Comparison of ENCODE assay signal across 9 cellular contexts in the genomic region with DNA sequence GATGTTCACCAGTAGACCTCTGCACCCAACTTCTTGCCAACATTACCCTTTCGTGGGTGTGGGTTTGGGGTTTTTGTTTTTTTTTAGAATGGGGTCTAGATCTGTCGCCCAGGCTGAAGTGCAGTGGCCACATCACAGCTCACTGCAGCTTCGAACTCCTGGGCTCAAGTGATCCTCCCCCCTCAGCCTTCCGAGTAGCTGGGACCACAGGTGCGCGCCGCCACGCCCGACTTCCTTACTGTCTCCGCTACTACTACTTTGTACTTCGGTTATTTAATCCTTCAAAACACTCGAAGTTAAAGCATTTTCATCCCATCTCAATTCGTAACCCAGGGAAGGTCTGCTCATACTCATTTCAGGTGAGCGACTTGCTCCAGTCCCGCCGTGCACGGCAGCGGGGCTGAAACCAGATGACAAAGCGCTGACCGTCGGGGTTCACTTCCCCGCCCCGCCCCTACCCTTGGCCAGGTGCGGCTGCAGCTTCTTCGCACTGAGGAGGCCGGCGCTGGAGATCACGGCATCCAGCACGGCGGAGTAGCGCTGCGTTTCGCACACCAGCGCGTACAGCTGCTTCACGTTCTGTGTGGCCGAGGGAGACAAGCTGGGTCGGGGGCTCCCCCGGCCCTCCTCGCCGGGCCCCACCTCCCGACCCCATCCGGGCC. TPM values are rescaled to one million over a fixed set of nuclear protein-coding genes. Genes with fewer than 3 reads are reported as not detected.
A peak's percentile ranks its signal among the peaks of the same experiment; 100 is the strongest.
DNase-seq lines count a peak whose midpoint lies in the region; ATAC-seq and TF ChIP-seq lines count a peak whose summit lies in the region.
"Not testable (repeated sequence)": the region's sequence is repeated elsewhere in the genome, so short reads cannot be mapped to it uniquely, and the experiment has no call there.
"Had no signal": no experiment of that assay in that cellular context is flagged by ENCODE, and none has a peak within 500 bp of the region (broad histone marks: within the 10 kb centered on the region; RNA-seq: fewer than 3 reads in every experiment).

No MANE protein-coding gene starts in this region.

- H3K9me3 Mint-ChIP-seq in Calu3 (ENCODE audit: low read depth, unreplicated experiment); T-cell: not testable (repeated sequence)

- intact Hi-C loops in Calu3 (cut with micrococcal nuclease; ENCODE audit: unreplicated experiment); dorsolateral prefrontal cortex (cut with DNase I); left colon (cut with DNase I, micrococcal nuclease); spleen (cut with DNase I; ENCODE audit: low total_unique reads): not testable (repeated sequence)

- not testable (repeated sequence) for H3K27ac Mint-ChIP-seq in Calu3 (ENCODE audit: unreplicated experiment); T-cell

- H3K4me1 Mint-ChIP-seq in Calu3 (ENCODE audit: low read depth, unreplicated experiment); T-cell: not testable (repeated sequence)

- TF ChIP-seq CTCF in Calu3 (IDR thresholded peaks at IDR 0.05; ENCODE audit: unreplicated experiment); dorsolateral prefrontal cortex (IDR thresholded peaks at IDR 0.05 in 54 of 56, conservative IDR thresholded peaks at IDR 0.05 in 2 of 56; ENCODE audit: low read depth in 1 of 56, partially characterized antibody in 56 of 56); spleen (IDR thresholded peaks at IDR 0.05 in 8 of 11, conservative IDR thresholded peaks at IDR 0.05 in 3 of 11): not testable (repeated sequence)

- WGBS in spleen, 5 donors = 0 to 8% (median 0%) methylated on average over 1 to 4 of the region's 43 CpGs; no CpG with 5 or more reads in 2 of the 5 donors

- BruUV-seq in Calu3 (replicated peaks; lab: Mats Ljungman, UMichigan) = TSS peak; percentile 66

- not testable (repeated sequence) for H3K36me3 ChIP-seq in spleen

- not testable (repeated sequence) for H3K27me3 ChIP-seq in dorsolateral prefrontal cortex; spleen (replicated peaks in 1 of 7)

- peak overlapping the region in 45 of 59 donors; percentile 27 to 61 (median 47) for H3K4me3 ChIP-seq in dorsolateral prefrontal cortex
- peak overlapping the region in 7 of 8 donors; percentile 32 to 62 (median 42) for H3K4me3 ChIP-seq in spleen

- CTCF ChIA-PET in Calu3 (lab: Charles Lee); T-cell (lab: Charles Lee): not testable (repeated sequence)

- not testable (repeated sequence) for H3K36me3 Mint-ChIP-seq in Calu3 (ENCODE audit: insufficient read depth, unreplicated experiment); T-cell

- not testable (repeated sequence) for H3K27me3 Mint-ChIP-seq in Calu3 (ENCODE audit: unreplicated experiment); T-cell

- H3K27ac ChIP-seq in dorsolateral prefrontal cortex = not testable (repeated sequence)
- peak overlapping the region in 2 of 8 donors; percentile 49 to 53 for H3K27ac ChIP-seq in spleen

- peak overlapping the region; percentile 28 for H3K4me3 Mint-ChIP-seq in Calu3 (ENCODE audit: low read depth, unreplicated experiment)
- not testable (repeated sequence) for H3K4me3 Mint-ChIP-seq in T-cell

- POLR2A ChIA-PET in T-cell (lab: Charles Lee) = not testable (repeated sequence)

- DNase-seq in Calu3, T-cell, dorsolateral prefrontal cortex, left colon, spleen: not testable (repeated sequence)

- H3K9me3 ChIP-seq in spleen = not testable (repeated sequence)

- not testable (repeated sequence) for TF ChIP-seq POLR2A in spleen (IDR thresholded peaks at IDR 0.05)

- H3K4me1 ChIP-seq in spleen = not testable (repeated sequence)

- ATAC-seq in GM19395 (IDR thresholded peaks at IDR 0.05; ENCODE audit: unreplicated experiment) (peak; percentile 61), HG02610 (IDR thresholded peaks at IDR 0.05; ENCODE audit: unreplicated experiment) (peak; percentile 51), HG03378 (IDR thresholded peaks at IDR 0.05; ENCODE audit: unreplicated experiment) (peak; percentile 44), T-cell (replicated peaks in 1 of 4) (peak; percentile 54 to 58 (median 54)), left colon (peak; percentile 71)

RNA-seq across cellular contexts. Expression of gene TRIM74, which starts 15.2 kb away (rescaled TPM):
- 0.33 TPM in 1 of 2 replicates, not detected in the other for total RNA-seq in Calu3 (2022)
- 1 to 10 TPM; 2.7 to 8.3 (median 5.5) TPM for total RNA-seq in T-cell
- 1 to 10 TPM in 89 of 120 experiments, under 1 TPM in 20, not detected in 11; 0.36 to 7.9 (median 2.1) TPM for total RNA-seq in dorsolateral prefrontal cortex
- total RNA-seq in left colon = under 1 TPM in 1 of 2 donors, not detected in 1; 0.58 TPM
- total RNA-seq in spleen = 1 to 10 TPM in 3 of 7 donors, under 1 TPM in 1, not detected in 3; 0.23 to 1.4 (median 1.2) TPM
- 1 to 10 TPM in 1 of 3 donors, under 1 TPM in 2; 0.64 to 1.9 (median 0.74) TPM for polyA plus RNA-seq in spleen
- polyA plus RNA-seq: CD8-positive, alpha-beta memory T cell had no signal

RNA-seq across cellular contexts. Expression of gene POM121, which starts 29.1 kb away (rescaled TPM):
- total RNA-seq in Calu3 (2022) (31.0 and 33.2 TPM in 2 replicates), T-cell (10 to 100 TPM; 58.4 to 68.6 (median 65.9) TPM), dorsolateral prefrontal cortex (10 to 100 TPM; 34.1 to 60.4 (median 45.0) TPM), left colon (10 to 100 TPM; 27.5 to 37.7 TPM), spleen (10 to 100 TPM; 32.5 to 47.4 (median 40.1) TPM)
- polyA plus RNA-seq in spleen = 10 to 100 TPM in 2 of 3 donors, 1 to 10 TPM in 1; 8.6 to 16.5 (median 10.2) TPM
